ENCODE assay signal across 8 cellular contexts in the genomic region with DNA sequence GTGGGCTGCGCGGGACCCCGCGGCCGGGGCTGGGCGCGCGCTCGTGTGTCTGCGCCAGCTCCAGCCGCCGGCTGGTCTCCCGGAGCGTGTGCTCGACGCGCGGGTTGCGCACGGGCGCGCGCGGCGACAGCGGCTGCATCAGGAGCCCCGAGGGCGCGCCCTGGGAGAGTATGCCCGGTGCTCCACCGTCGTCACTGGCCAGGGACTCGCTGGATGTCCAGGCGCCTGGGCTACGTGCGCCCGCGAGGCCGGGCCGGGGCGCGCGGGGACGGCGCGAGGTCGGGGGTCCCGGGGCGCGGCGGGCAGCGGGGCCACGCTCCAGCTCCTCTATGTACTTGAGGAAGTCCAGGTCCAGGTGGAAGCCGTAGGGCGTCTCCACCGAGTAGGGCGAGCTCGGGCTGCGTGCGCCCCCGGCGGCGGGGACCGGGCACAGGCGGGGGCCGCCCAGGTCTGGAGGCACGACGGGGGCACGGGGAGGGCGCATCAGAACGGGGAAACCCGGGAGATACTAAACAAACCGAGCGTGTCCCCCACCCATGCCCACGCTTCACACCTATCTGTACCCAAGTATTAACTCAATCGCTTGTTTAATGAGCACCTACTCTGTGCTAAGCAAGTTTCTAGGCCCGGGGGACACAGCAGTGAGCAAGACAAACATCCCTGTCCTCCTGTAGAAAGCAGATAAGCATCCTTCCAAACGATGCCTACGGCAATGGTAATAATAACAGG. TPM values are rescaled to one million over a fixed set of nuclear protein-coding genes. Genes with fewer than 3 reads are reported as not detected.
A peak's percentile ranks its signal among the peaks of the same experiment; 100 is the strongest.
DNase-seq lines count a peak whose midpoint lies in the region; ATAC-seq and TF ChIP-seq lines count a peak whose summit lies in the region.

No MANE protein-coding gene starts in this region.

- no peaks in the 10 kb centered on the region for H3K9me3 ChIP-seq in CD4-positive, alpha-beta memory T cell (ENCODE audit: control insufficient read depth in 1 of 2, low read length in 2 of 2)
- no peaks in the 10 kb centered on the region for H3K9me3 ChIP-seq in left lung

- H3K4me3 Mint-ChIP-seq in CD4-positive, alpha-beta memory T cell = peak overlapping the region; percentile 9 to 73 (median 64)

- intact Hi-C loops in CD4-positive, alpha-beta memory T cell (cut with micrococcal nuclease) = no loop called here
- intact Hi-C loops in left lung (cut with DNase I) = no loop called here

- H3K4me1 ChIP-seq in CD4-positive, alpha-beta memory T cell (ENCODE audit: insufficient read depth, low read length) = peaks cover 7% of the 10 kb centered on the region
- H3K4me1 ChIP-seq in left lung = peaks cover 0 to 45% of the 10 kb centered on the region in 2 donors

- peaks cover 8 to 13% of the 10 kb centered on the region in 2 donors for H3K27me3 Mint-ChIP-seq in CD4-positive, alpha-beta memory T cell

- POLR2A ChIA-PET in CD4-positive, alpha-beta memory T cell (lab: Charles Lee; ENCODE audit: partially characterized antibody) = no interaction called here

- peak in 4 of 5 donors; percentile 9 to 60 (median 20) for DNase-seq in CD4-positive, alpha-beta memory T cell
- DNase-seq in activated T-cell treated with anti-CD3 and anti-CD28 coated beads, Interleukin-2, amount 50 U/mL, for 48 hours = peak; percentile 58 to 69
- no peak for DNase-seq in left lung
- no peak for DNase-seq in NCI-H2107 (lab: John Stamatoyannopoulos, UW)
- DNase-seq in occipital lobe (lab: John Stamatoyannopoulos, UW) = no peak
- no peak for DNase-seq in NCI-H128 (lab: John Stamatoyannopoulos, UW; ENCODE audit: unreplicated experiment)

- H3K9me3 Mint-ChIP-seq in CD4-positive, alpha-beta memory T cell = no peaks in the 10 kb centered on the region

- no peak overlapping the region for H3K4me3 ChIP-seq in CD4-positive, alpha-beta memory T cell (ENCODE audit: low read length in 2 of 2)
- H3K4me3 ChIP-seq in left lung = peak overlapping the region in 1 of 2 donors; percentile 14

- TF ChIP-seq CTCF in left lung (IDR thresholded peaks at IDR 0.05) = no peak

- ATAC-seq in GM19452 (IDR thresholded peaks at IDR 0.05; ENCODE audit: unreplicated experiment) = peak; percentile 41
- ATAC-seq in left lung = peak; percentile 31
- ATAC-seq in HG03460 (IDR thresholded peaks at IDR 0.05; ENCODE audit: unreplicated experiment) = no peak

- CTCF ChIA-PET in CD4-positive, alpha-beta memory T cell (lab: Charles Lee; ENCODE audit: partially characterized antibody) = interaction anchor here (1.1 kb wide), 1 partner anchor 20 kb away, joined by 4 read pairs; no protein-coding TSS in a partner anchor

- H3K36me3 Mint-ChIP-seq in CD4-positive, alpha-beta memory T cell = no peaks in the 10 kb centered on the region

- no peak overlapping the region for H3K27ac ChIP-seq in CD4-positive, alpha-beta memory T cell (ENCODE audit: low read depth, low read length)
- peak overlapping the region in 1 of 2 donors; percentile 18 for H3K27ac ChIP-seq in left lung

- peak overlapping the region in 1 of 7 donors; percentile 16 for H3K27ac Mint-ChIP-seq in CD4-positive, alpha-beta memory T cell

- H3K27me3 ChIP-seq in CD4-positive, alpha-beta memory T cell (ENCODE audit: insufficient read depth, low read length) = peaks cover 9% of the 10 kb centered on the region
- peaks cover 24 to 69% of the 10 kb centered on the region in 2 donors for H3K27me3 ChIP-seq in left lung

- no peaks in the 10 kb centered on the region for H3K36me3 ChIP-seq in CD4-positive, alpha-beta memory T cell (ENCODE audit: insufficient read depth, low read length)
- H3K36me3 ChIP-seq in left lung = no peaks in the 10 kb centered on the region

- peaks cover 4 to 10% (median 7%) of the 10 kb centered on the region in 4 donors for H3K4me1 Mint-ChIP-seq in CD4-positive, alpha-beta memory T cell

RNA-seq across cellular contexts. Expression of a gene that starts 7.6 kb away (rescaled TPM):
- 1 to 10 TPM; 5.0 to 6.3 TPM for total RNA-seq in CD4-positive, alpha-beta memory T cell
- 1 to 10 TPM; 1.1 to 1.9 TPM for polyA plus RNA-seq in CD4-positive, alpha-beta memory T cell
- total RNA-seq in left lung = 10 to 100 TPM; 14.4 to 29.0 TPM
- 5.1 TPM for total RNA-seq in occipital lobe

RNA-seq across cellular contexts. Expression of a gene that starts 14.2 kb away (rescaled TPM):
- 1,000 to 10,000 TPM; 2,963 to 3,045 TPM for total RNA-seq in CD4-positive, alpha-beta memory T cell
- polyA plus RNA-seq in CD4-positive, alpha-beta memory T cell = 1,000 to 10,000 TPM; 1,408 to 2,916 TPM
- total RNA-seq in left lung = 1,000 to 10,000 TPM; 1,595 to 1,630 TPM
- total RNA-seq in occipital lobe = 161 TPM

RNA-seq across cellular contexts. Expression of a gene that starts 14.3 kb away (rescaled TPM):
- 10 to 100 TPM; 30.4 to 31.0 TPM for total RNA-seq in CD4-positive, alpha-beta memory T cell
- 100 to 1,000 TPM; 109 to 115 TPM for polyA plus RNA-seq in CD4-positive, alpha-beta memory T cell
- total RNA-seq in left lung (10 to 100 TPM; 38.7 to 40.8 TPM), occipital lobe (10.5 TPM)

RNA-seq across cellular contexts. Expression of a gene that starts 27.3 kb away (rescaled TPM):
- 10 to 100 TPM; 29.6 to 29.7 TPM for total RNA-seq in CD4-positive, alpha-beta memory T cell
- 10 to 100 TPM; 50.3 to 53.5 TPM for polyA plus RNA-seq in CD4-positive, alpha-beta memory T cell
- 10 to 100 TPM; 44.1 to 58.3 TPM for total RNA-seq in left lung
- total RNA-seq in occipital lobe = 13.4 TPM

RNA-seq across cellular contexts. Expression of a gene that starts 28.4 kb away (rescaled TPM):
- not detected for total RNA-seq in CD4-positive, alpha-beta memory T cell
- polyA plus RNA-seq in CD4-positive, alpha-beta memory T cell = not detected
- total RNA-seq in left lung (10 to 100 TPM in 1 of 2 donors, 1 to 10 TPM in 1; 2.5 to 24.8 TPM), occipital lobe (0.94 TPM)

Comparison
In these comparisons a context has a peak if more than half of its experiments do, and no peak if none do; other contexts are left out.
1. DNase-seq: peak in CD4-positive, alpha-beta memory T cell (4 of 5) and activated T-cell treated with anti-CD3 and anti-CD28 coated beads, Interleukin-2, amount 50 U/mL, for 48 hours (2 of 2); none in left lung (0 of 2), NCI-H2107 (single experiment), occipital lobe (single experiment) and NCI-H128 (single experiment).